In genomic region chr19:37905936-37906867, GRCh38 we compare ENCODE assay signal across 1 cellular context.
TF ChIP-seq lines count a peak whose summit lies in the region.

Gene WDR87, minus strand, starts transcription at chr19:37906594. Its CDS starts 8,355 bp downstream, at chr19:37898239.

TF ChIP-seq in HEK293, 187 proteins besides CTCF, POLR2A, EP300 and RAD21 (continued from another document):
- TF ChIP-seq ZNF518A (tag by site-specific recombination; conservative IDR thresholded peaks at IDR 0.05; ENCODE audit: low read depth) = no peak
- TF ChIP-seq YY2 (tag by site-specific recombination; IDR thresholded peaks at IDR 0.05) = no peak
- TF ChIP-seq ZBTB44 (tag by site-specific recombination; IDR thresholded peaks at IDR 0.05) = 0 out of 2 replicates have a peak, but pooled peaks have one; percentile 2
- TF ChIP-seq ZIC2 (tag by site-specific recombination; IDR thresholded peaks at IDR 0.05) = peak; percentile 83; the same call in 1 of the 2 replicates
